Comparison of ENCODE assay signal across 8 cellular contexts in genomic region chr10:124917939-124918830, GRCh38. TPM values are rescaled to one million over a fixed set of nuclear protein-coding genes. Genes with fewer than 3 reads are reported as not detected.
DNase-seq lines count a peak whose midpoint lies in the region; ATAC-seq, FAIRE-seq and TF ChIP-seq lines count a peak whose summit lies in the region.

No MANE protein-coding gene starts in this region.

- H3K4me3 Mint-ChIP-seq in nephron, result peak overlapping the region; percentile 94 to 99 (median 98)

- no peak for ATAC-seq in HG03520 (IDR thresholded peaks at IDR 0.05; ENCODE audit: unreplicated experiment)

- TF ChIP-seq POLR2A in Peyer's patch (IDR thresholded peaks at IDR 0.05), result no peak

- H3K4me2 ChIP-seq in GM23248 (ENCODE audit: unreplicated experiment), result peak overlapping the region; percentile 73

- H4K20me1 ChIP-seq in GM23248 (ENCODE audit: insufficient read depth), result peaks cover 6% of the 10 kb centered on the region; the same call in 1 of the 2 replicates

- H3K36me3 ChIP-seq in GM23248 (ENCODE audit: low read depth) (no peaks in the 10 kb centered on the region; the same call in 1 of the 2 replicates), Peyer's patch (no peaks in the 10 kb centered on the region), endocrine pancreas (ENCODE audit: control insufficient read depth, insufficient read depth, low read length) (no peaks in the 10 kb centered on the region)

- H3K27me3 ChIP-seq in GM23248 (replicated peaks; ENCODE audit: insufficient read depth) (no peaks in the 10 kb centered on the region), Peyer's patch (no peaks in the 10 kb centered on the region), endocrine pancreas (ENCODE audit: control insufficient read depth, insufficient read depth, low read length) (no peaks in the 10 kb centered on the region)

- H3K9ac ChIP-seq in GM23248, result peak overlapping the region; percentile 95
- peak overlapping the region; percentile 99 for H3K9ac ChIP-seq in endocrine pancreas (ENCODE audit: control insufficient read depth, insufficient read depth, low read length)

- 17 to 19% methylated on average over 23 of the region's 23 CpGs for WGBS in GM23248 (ENCODE audit: low coverage in 1 of 2, low lambda C conversion rate in 2 of 2, missing lambda C conversion rate in 2 of 2), 2 experiments

- H3K4me3 ChIP-seq in GM23248 (peak overlapping the region; percentile 98), Peyer's patch (peak overlapping the region; percentile 75 to 95 (median 92)), endocrine pancreas (ENCODE audit: control insufficient read depth, insufficient read depth, low read length) (peak overlapping the region; percentile 93)

- peaks cover 4% of the 10 kb centered on the region for H3K36me3 Mint-ChIP-seq in nephron (ENCODE audit: low read depth)

- H3K27ac Mint-ChIP-seq in nephron, result peak overlapping the region; percentile 97 to 99 (median 99)

- TF ChIP-seq CTCF in Peyer's patch (IDR thresholded peaks at IDR 0.05) (peak in 1 of 6 experiments; percentile 4), nephron (IDR thresholded peaks at IDR 0.05; ENCODE audit: unreplicated experiment in 3 of 3) (no peak)

- in situ Hi-C loops in GM23248 (cut with MboI), result no loop called here

- H3K79me2 ChIP-seq in GM23248 (ENCODE audit: insufficient read depth), result peaks cover 59% of the 10 kb centered on the region

- no peaks in the 10 kb centered on the region for H3K9me3 Mint-ChIP-seq in nephron

- DNase-seq in GM23248 (peak; percentile 78), Peyer's patch (no peak), NCI-H2107 (lab: John Stamatoyannopoulos, UW) (no peak), urothelium cell line (ENCODE audit: low spot score) (no peak), HuH-7.5 (ENCODE audit: low spot score) (no peak)

- H3K9me3 ChIP-seq in GM23248 (ENCODE audit: low read depth), result no peaks in the 10 kb centered on the region
- H3K9me3 ChIP-seq in Peyer's patch, result no peaks in the 10 kb centered on the region
- no peaks in the 10 kb centered on the region for H3K9me3 ChIP-seq in endocrine pancreas (ENCODE audit: control insufficient read depth, low read length)

- H2AFZ ChIP-seq in GM23248, result peak overlapping the region; percentile 62

- peaks cover 39% of the 10 kb centered on the region for H3K4me1 Mint-ChIP-seq in nephron

- peaks cover 21% of the 10 kb centered on the region for H3K4me1 ChIP-seq in GM23248 (ENCODE audit: insufficient read depth)
- peaks cover 0 to 20% (median 5%) of the 10 kb centered on the region in 4 donors for H3K4me1 ChIP-seq in Peyer's patch
- peaks cover 3% of the 10 kb centered on the region for H3K4me1 ChIP-seq in endocrine pancreas (ENCODE audit: control insufficient read depth, insufficient read depth, low read length)

- no peaks in the 10 kb centered on the region for H3K9me2 ChIP-seq in GM23248 (ENCODE audit: insufficient read depth)

- H3K27ac ChIP-seq in GM23248, result peak overlapping the region; percentile 95
- H3K27ac ChIP-seq in Peyer's patch, result peak overlapping the region; percentile 94 to 99 (median 99)

- no peak for FAIRE-seq in urothelium cell line (lab: Jason Lieb, UNC)

- peaks cover 30% of the 10 kb centered on the region for H3F3A ChIP-seq in GM23248 (ENCODE audit: insufficient read depth)

- H3K27me3 Mint-ChIP-seq in nephron (ENCODE audit: low read depth), result no peaks in the 10 kb centered on the region

RNA-seq across cellular contexts. Expression of gene ZRANB1, which starts 23.7 kb away (rescaled TPM):
- 21.9 and 36.5 TPM in 2 replicates for total RNA-seq in GM23248 (2014; rRNA removed; shearing (Covaris generic))
- 6.0 and 6.6 TPM in 2 replicates for polyA plus RNA-seq in GM23248 (2016; fragmentation: Nextera tagmentation; extraction: Ambion mirVana)
- total RNA-seq in Peyer's patch, result 10 to 100 TPM; 10.7 to 18.8 (median 15.5) TPM
